ENCODE assay signal across 8 cellular contexts in genomic region chr20:56440346-56441007, GRCh38.
DNase-seq lines count a peak whose midpoint lies in the region; ATAC-seq lines count a peak whose summit lies in the region.

No MANE protein-coding gene starts in this region.

- peak; percentile 62 for DNase-seq in activated naive CD4-positive, alpha-beta T cell treated with Interleukin-2 at 50 U/mL for 16 hours
- peak; percentile 64 for DNase-seq in stimulated activated CD4-positive, alpha-beta T cell treated with anti-CD3 and anti-CD28 coated beads, Interleukin-15, amount 100 ng/mL, for 24 hours
- DNase-seq in NCI-H2196 treated with DMSO at 0.1 percent for 48 hours (lab: John Stamatoyannopoulos, UW; ENCODE audit: unreplicated experiment): no peak
- DNase-seq in NCI-H82 (lab: John Stamatoyannopoulos, UW): no peak
- DNase-seq in NCI-H774 (lab: John Stamatoyannopoulos, UW): no peak

- ATAC-seq in GM18907 (IDR thresholded peaks at IDR 0.05; ENCODE audit: unreplicated experiment) (peak; percentile 90), HG03457 (IDR thresholded peaks at IDR 0.05; ENCODE audit: unreplicated experiment) (peak; percentile 66), HG03469 (IDR thresholded peaks at IDR 0.05; ENCODE audit: unreplicated experiment) (no peak)

Comparison
In these comparisons a context has a peak if more than half of its experiments do, and no peak if none do; other contexts are left out.
1. DNase-seq: peak in activated naive CD4-positive, alpha-beta T cell treated with Interleukin-2 at 50 U/mL for 16 hours (single experiment) and stimulated activated CD4-positive, alpha-beta T cell treated with anti-CD3 and anti-CD28 coated beads, Interleukin-15, amount 100 ng/mL, for 24 hours (single experiment); none in NCI-H2196 treated with DMSO at 0.1 percent for 48 hours (single experiment), NCI-H82 (single experiment) and NCI-H774 (single experiment).